12 cellular contexts compared by ENCODE assay signal in the genomic region with DNA sequence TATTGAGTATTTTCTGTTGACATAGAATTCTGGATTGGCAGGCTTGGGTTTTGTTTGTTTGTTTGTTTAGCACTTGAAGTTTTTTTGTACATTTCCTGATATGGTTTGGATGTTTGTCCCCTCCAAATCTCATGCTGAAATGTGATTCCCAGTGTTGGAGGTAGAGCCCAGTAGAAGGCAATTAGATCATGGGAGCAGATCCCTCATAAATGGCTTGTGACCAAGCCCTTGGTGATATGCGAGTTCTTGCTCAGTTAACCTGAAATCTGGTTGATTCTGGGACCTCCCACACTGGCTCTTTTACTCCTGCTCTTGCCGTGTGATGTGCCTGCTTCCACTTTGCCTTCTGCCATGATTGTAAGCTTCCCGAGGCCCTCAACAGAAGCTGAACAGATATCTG.
"Had no signal": no experiment of that assay in that cellular context is flagged by ENCODE, and none has a peak within 500 bp of the region (broad histone marks: within the 10 kb centered on the region; RNA-seq: fewer than 3 reads in every experiment).

No MANE protein-coding gene starts in this region.

- H3K4me1 ChIP-seq: breast epithelium, uterus had no signal

- H3K4me3 Mint-ChIP-seq: activated CD4-positive, alpha-beta memory T cell treated with anti-CD3 and anti-CD28 coated beads, Interleukin-2, amount 10 ng/mL, durations not matched to agents 7 days and 5 days; natural killer cell had no signal

- DNase-seq: activated CD4-positive, alpha-beta memory T cell treated with anti-CD3 and anti-CD28 coated beads, Interleukin-2, amount 10 ng/mL, durations not matched to agents 7 days and 5 days; activated naive CD4-positive, alpha-beta T cell; aorta; left colon; mucosa of descending colon; natural killer cell; nucleus accumbens; right cardiac atrium; small intestine; uterus had no signal

- H3K4me3 ChIP-seq: breast epithelium, mucosa of descending colon, uterus had no signal

- H3K27me3 Mint-ChIP-seq: activated CD4-positive, alpha-beta memory T cell treated with anti-CD3 and anti-CD28 coated beads, Interleukin-2, amount 10 ng/mL, durations not matched to agents 7 days and 5 days had no signal

- H3K27me3 ChIP-seq: breast epithelium, uterus had no signal

- H3K36me3 ChIP-seq: breast epithelium, uterus had no signal

- H3K27ac ChIP-seq: breast epithelium, uterus had no signal

- ATAC-seq: esophagus mucosa, left colon, mucosa of descending colon, natural killer cell, right cardiac atrium had no signal

- H3K27ac Mint-ChIP-seq: activated CD4-positive, alpha-beta memory T cell treated with anti-CD3 and anti-CD28 coated beads, Interleukin-2, amount 10 ng/mL, durations not matched to agents 7 days and 5 days had no signal
